1 cellular context compared by ENCODE assay signal in genomic region chr17:42253601-42254000, GRCh38.
TF ChIP-seq lines count a peak whose summit lies in the region.

No MANE protein-coding gene starts in this region.

TF ChIP-seq in HCT116, 20 proteins besides CTCF, POLR2A, EP300 and RAD21:
- no peak for TF ChIP-seq ZBTB33 (IDR thresholded peaks at IDR 0.05; ENCODE audit: extremely low read depth, insufficient replicate concordance, low read length)
- TF ChIP-seq EGR1 (IDR thresholded peaks at IDR 0.05; ENCODE audit: low read depth), result no peak
- TF ChIP-seq POLR2AphosphoS5 (IDR thresholded peaks at IDR 0.05; ENCODE audit: low read depth, low read length), result no peak
- TF ChIP-seq SIN3A (IDR thresholded peaks at IDR 0.05; ENCODE audit: low read depth), result no peak
- no peak for TF ChIP-seq CBX3 (IDR thresholded peaks at IDR 0.05; ENCODE audit: low read depth)
- TF ChIP-seq ZFX (IDR thresholded peaks at IDR 0.05), result no peak
- no peak for TF ChIP-seq SP1 (IDR thresholded peaks at IDR 0.05; ENCODE audit: low read depth)
- TF ChIP-seq EZH2 (IDR thresholded peaks at IDR 0.05), result no peak
- TF ChIP-seq SRF (IDR thresholded peaks at IDR 0.05; ENCODE audit: low read depth), result no peak
- no peak for TF ChIP-seq YY1 (IDR thresholded peaks at IDR 0.05; ENCODE audit: extremely low read depth, insufficient replicate concordance, low read depth, low read length)
- TF ChIP-seq ZNF274 (IDR thresholded peaks at IDR 0.05; ENCODE audit: low read depth, low read length), result no peak
- TF ChIP-seq JUND (IDR thresholded peaks at IDR 0.05), result no peak
- TF ChIP-seq EZH2phosphoT487 (IDR thresholded peaks at IDR 0.05; ENCODE audit: borderline replicate concordance), result no peak
- no peak for TF ChIP-seq ATF3 (IDR thresholded peaks at IDR 0.05)
- TF ChIP-seq FOSL1 (IDR thresholded peaks at IDR 0.05; ENCODE audit: low read depth), result no peak
- no peak for TF ChIP-seq TCF7L2 (IDR thresholded peaks at IDR 0.05; ENCODE audit: borderline replicate concordance, extremely low read depth, insufficient read depth, insufficient read length)
